8 cellular contexts compared by ENCODE assay signal in the genomic region with DNA sequence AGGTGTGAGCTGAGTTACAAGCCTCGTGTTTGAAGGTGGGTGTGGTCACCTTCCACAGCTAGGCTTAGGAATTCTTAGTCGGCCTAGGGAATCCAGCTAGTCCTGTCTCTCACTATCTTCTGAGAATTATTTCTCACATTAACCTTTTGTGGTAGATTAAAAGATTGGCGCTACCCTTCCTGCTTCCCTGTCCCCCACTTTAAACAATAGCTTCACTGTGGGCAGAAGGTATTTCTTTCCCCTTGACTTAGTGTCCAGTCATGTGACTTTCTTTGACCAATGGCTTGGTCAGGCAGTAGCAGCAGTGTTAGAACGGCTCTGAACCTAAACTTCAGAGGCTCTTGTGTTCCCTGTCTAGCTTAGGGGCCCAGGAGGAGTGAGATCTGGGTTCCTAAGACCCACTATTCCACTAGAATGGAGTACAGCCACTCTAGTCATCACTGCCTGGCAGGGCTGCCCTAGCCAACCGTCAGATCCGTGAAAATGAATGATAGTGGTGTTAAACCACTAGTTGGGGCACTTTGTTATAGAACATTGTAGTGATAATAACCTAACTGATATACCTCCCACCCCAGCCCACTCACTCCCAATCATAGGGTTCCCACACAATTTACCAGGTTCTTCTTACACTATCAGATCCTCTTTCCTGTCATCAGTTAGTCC. TPM values are rescaled to one million over a fixed set of nuclear protein-coding genes. Genes with fewer than 3 reads are reported as not detected.
DNase-seq lines count a peak whose midpoint lies in the region; ATAC-seq and TF ChIP-seq lines count a peak whose summit lies in the region.

No MANE protein-coding gene starts in this region.

- no peak overlapping the region for H2BK5ac ChIP-seq in IMR-90 (ENCODE audit: low read depth, low read length, poor library complexity, severe bottlenecking)

- H4K5ac ChIP-seq in IMR-90 (ENCODE audit: low read depth, low read length): no peak overlapping the region

- in situ Hi-C loops in IMR-90 (cut with MboI; ENCODE audit: low sequenced_read_pairs): loop anchor here (5.0 kb wide), 2 partner anchors 151 to 386 kb away; no protein-coding TSS in a partner anchor

- 20% methylated on average over 1 of the region's 6 CpGs; no CpG with 5 or more reads in 1 of the 2 experiments for WGBS in IMR-90 (ENCODE audit: extremely low coverage in 2 of 2, insufficient read length in 1 of 2), 2 experiments

- H3K27me3 ChIP-seq in IMR-90 (ENCODE audit: control insufficient read depth, insufficient read depth, low read length): no peaks in the 10 kb centered on the region; the same call in 1 of the 2 replicates

- no peak overlapping the region for H3K23ac ChIP-seq in IMR-90 (ENCODE audit: low read depth, low read length)

- intact Hi-C loops in IMR-90 (cut with micrococcal nuclease): loop anchor here (1.0 to 5.0 kb wide), 5 partner anchors 64 to 383 kb away; no protein-coding TSS in a partner anchor

- H3K79me1 ChIP-seq in IMR-90 (ENCODE audit: low read depth in 1 of 2, low read length in 2 of 2): no peaks in the 10 kb centered on the region

- H3K4me3 ChIP-seq in IMR-90 (ENCODE audit: insufficient read depth, low read depth, low read length): no peak overlapping the region

- H3K9me1 ChIP-seq in IMR-90 (ENCODE audit: insufficient read depth, low read length): no peaks in the 10 kb centered on the region

- H4K8ac ChIP-seq in IMR-90 (ENCODE audit: low read depth in 2 of 2, low read length in 2 of 2): peak overlapping the region; percentile 10 to 44; a peak in 2 of 4 replicates

- 0 out of 2 replicates have a peak overlapping the region, but pooled peaks have one; percentile 33 for H2BK20ac ChIP-seq in IMR-90 (ENCODE audit: low read depth, low read length)

- peak overlapping the region; percentile 76 for H3K4ac ChIP-seq in IMR-90 (ENCODE audit: low read depth, low read length)

- H2BK15ac ChIP-seq in IMR-90 (ENCODE audit: low read depth, low read length): peak overlapping the region; percentile 12; the same call in 1 of the 3 replicates

- 0 out of 2 replicates have a peak overlapping the region, but pooled peaks have one; percentile 30 for H2AK5ac ChIP-seq in IMR-90 (ENCODE audit: low read depth, low read length)

- no peak overlapping the region for H3K9ac ChIP-seq in IMR-90 (ENCODE audit: low read depth, low read length)

- H3K36me3 ChIP-seq in IMR-90 (ENCODE audit: control insufficient read depth, insufficient read depth, low read length): no peaks in the 10 kb centered on the region

- H3K14ac ChIP-seq in IMR-90 (replicated peaks; ENCODE audit: low read depth, low read length): peak overlapping the region; percentile 62

- dilution Hi-C loops in IMR-90 (cut with HindIII; ENCODE audit: low sequenced_read_pairs, unreplicated experiment): no loop called here

- ATAC-seq in GM21526 (IDR thresholded peaks at IDR 0.05; ENCODE audit: low FRiP score, unreplicated experiment) (peak; percentile 14), IMR-90 (ENCODE audit: low read depth) (peak; percentile 48)

- no peaks in the 10 kb centered on the region for H3K9me3 ChIP-seq in IMR-90 (ENCODE audit: control insufficient read depth, insufficient read depth, low read length)

- POLR2A ChIA-PET in IMR-90 (lab: Charles Lee; ENCODE audit: unreplicated experiment): no interaction called here

- no peak overlapping the region for H3K56ac ChIP-seq in IMR-90 (ENCODE audit: extremely low read depth, insufficient read depth, low read length)

- no TSS peak for BruUV-seq in IMR-90 (replicated peaks; lab: Mats Ljungman, UMichigan)

- CTCF ChIA-PET in IMR-90 (lab: Yijun Ruan, JAX): interaction anchor here (0.6 to 3.5 kb wide), 28 partner anchors 9 to 386 kb away, joined by 3 to 62 read pairs (median 4); partner anchors contain the start of genes DNAI4, MIER1 and SLC35D1

- H3K18ac ChIP-seq in IMR-90 (ENCODE audit: low read depth, low read length): no peak overlapping the region

- H4K20me1 ChIP-seq in IMR-90 (ENCODE audit: insufficient read depth, low read length): no peaks in the 10 kb centered on the region

- H3K4me1 ChIP-seq in IMR-90 (ENCODE audit: control insufficient read depth, insufficient read depth, low read length): no peaks in the 10 kb centered on the region

- H4K91ac ChIP-seq in IMR-90 (ENCODE audit: insufficient read depth, low read depth, low read length): peak overlapping the region; percentile 33; the same call in 1 of the 2 replicates

- no peak for TF ChIP-seq CTCF in IMR-90 (conservative IDR thresholded peaks at IDR 0.05; ENCODE audit: low read depth, low read length)

- H3K27ac ChIP-seq in IMR-90 (ENCODE audit: insufficient read depth, low read length): no peak overlapping the region

- no peak overlapping the region for H3K4me2 ChIP-seq in IMR-90 (ENCODE audit: low read depth, low read length)

- TF ChIP-seq RAD21 in IMR-90 (IDR thresholded peaks at IDR 0.05; ENCODE audit: low read length): no peak

- DNase-seq in CMK (ENCODE audit: low read depth): peak; percentile 11
- DNase-seq in IMR-90: no peak
- DNase-seq in fibroblast of peridontal ligament (ENCODE audit: extremely low read depth): peak; percentile 8
- no peak for DNase-seq in GOT3 (lab: John Stamatoyannopoulos, UW)
- no peak for DNase-seq in inferior parietal cortex (ENCODE audit: extremely low spot score)
- no peak for DNase-seq in CD1c-positive myeloid dendritic cell (ENCODE audit: extremely low spot score)
- DNase-seq in AML-193 (lab: John Stamatoyannopoulos, UW): no peak

- TF ChIP-seq POLR2A in IMR-90 (IDR thresholded peaks at IDR 0.05; ENCODE audit: low read depth, low read length): no peak

- H2AFZ ChIP-seq in IMR-90 (replicated peaks; ENCODE audit: low read length, poor library complexity): peak overlapping the region; percentile 86

- H2BK120ac ChIP-seq in IMR-90 (ENCODE audit: low read depth, low read length): no peak overlapping the region; the same call in 1 of the 2 replicates

- peak overlapping the region; percentile 48 for H2AK9ac ChIP-seq in IMR-90 (replicated peaks; ENCODE audit: low read depth, low read length, poor library complexity)

TF ChIP-seq in IMR-90, 13 proteins besides CTCF, POLR2A, EP300 and RAD21:
- no peak for TF ChIP-seq ELK1 (IDR thresholded peaks at IDR 0.05; ENCODE audit: borderline replicate concordance, low read depth, low read length)
- TF ChIP-seq, protein P1, sequence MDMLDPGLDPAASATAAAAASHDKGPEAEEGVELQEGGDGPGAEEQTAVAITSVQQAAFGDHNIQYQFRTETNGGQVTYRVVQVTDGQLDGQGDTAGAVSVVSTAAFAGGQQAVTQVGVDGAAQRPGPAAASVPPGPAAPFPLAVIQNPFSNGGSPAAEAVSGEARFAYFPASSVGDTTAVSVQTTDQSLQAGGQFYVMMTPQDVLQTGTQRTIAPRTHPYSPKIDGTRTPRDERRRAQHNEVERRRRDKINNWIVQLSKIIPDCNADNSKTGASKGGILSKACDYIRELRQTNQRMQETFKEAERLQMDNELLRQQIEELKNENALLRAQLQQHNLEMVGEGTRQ (IDR thresholded peaks at IDR 0.05; ENCODE audit: low read depth, low read length): peak; percentile 75

RNA-seq across cellular contexts. Expression of gene C1orf141, which starts 13.9 kb away (rescaled TPM):
- not detected in 2 replicates for total RNA-seq in IMR-90 (2012; rRNA removed)
- polyA plus RNA-seq in IMR-90 (2012; rRNA removed): not detected in 2 replicates
- not detected in 2 replicates for polyA plus RNA-seq in IMR-90 (2012; cell fraction: cytosol; rRNA removed)
- not detected in 2 replicates for polyA plus RNA-seq in IMR-90 (2012; cell fraction: nucleus; rRNA removed; ENCODE audit: low replicate concordance)

RNA-seq across cellular contexts. Expression of gene IL23R, which starts 17.6 kb away (rescaled TPM):
- total RNA-seq in IMR-90 (2012; rRNA removed): not detected in 2 replicates
- not detected in 2 replicates for polyA plus RNA-seq in IMR-90 (2012; rRNA removed)
- polyA plus RNA-seq in IMR-90 (2012; cell fraction: cytosol; rRNA removed): not detected in 2 replicates
- not detected in 2 replicates for polyA plus RNA-seq in IMR-90 (2012; cell fraction: nucleus; rRNA removed; ENCODE audit: low replicate concordance)

Comparison
In these comparisons a context has a peak if more than half of its experiments do, and no peak if none do; other contexts are left out.
1. DNase-seq: peak in CMK (single experiment) and fibroblast of peridontal ligament (single experiment); none in IMR-90 (single experiment), GOT3 (single experiment), inferior parietal cortex (single experiment), CD1c-positive myeloid dendritic cell (single experiment) and AML-193 (0 of 2).